19 cellular contexts compared by ENCODE assay signal in the genomic region with DNA sequence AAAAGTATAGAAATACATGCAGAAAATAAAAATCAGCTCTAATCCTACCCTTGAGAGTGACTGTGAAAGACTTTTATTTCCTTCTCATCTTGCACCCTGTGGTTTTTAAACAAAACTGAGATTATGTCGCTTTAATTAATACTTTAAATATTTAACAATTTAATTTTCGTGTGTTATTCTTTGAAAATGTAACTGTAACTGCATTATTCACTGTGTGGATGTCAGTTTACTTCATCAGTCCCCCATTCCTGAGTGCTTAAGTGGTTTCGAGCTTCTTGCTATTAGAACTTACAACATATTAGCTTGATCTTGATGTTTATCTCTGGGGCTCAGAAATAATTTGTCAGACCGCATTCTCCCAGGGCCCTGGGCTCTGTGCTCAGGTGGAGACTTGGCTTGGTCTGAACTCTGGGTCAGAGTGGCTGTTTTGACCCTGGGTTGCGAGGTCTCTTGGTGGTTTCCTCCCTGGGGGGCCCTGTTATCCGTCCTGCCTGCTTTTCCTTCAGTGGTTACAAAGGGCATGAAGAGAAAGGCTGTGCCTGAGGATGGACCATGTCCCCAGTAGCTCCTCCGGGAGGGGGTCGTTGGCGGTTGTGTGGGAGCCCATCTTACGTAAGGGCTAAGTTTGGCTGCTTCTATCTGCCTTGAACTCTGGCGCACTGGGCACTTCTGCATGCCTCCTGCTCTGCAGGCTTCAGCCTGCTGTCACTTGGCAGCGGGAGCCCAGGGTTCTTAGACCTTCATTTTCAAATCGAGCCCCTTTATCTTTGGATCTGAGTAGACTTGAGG. TPM values are rescaled to one million over a fixed set of nuclear protein-coding genes. Genes with fewer than 3 reads are reported as not detected.
DNase-seq lines count a peak whose midpoint lies in the region; ATAC-seq, FAIRE-seq and TF ChIP-seq lines count a peak whose summit lies in the region.
"Had no signal": no experiment of that assay in that cellular context is flagged by ENCODE, and none has a peak within 500 bp of the region (broad histone marks: within the 10 kb centered on the region; RNA-seq: fewer than 3 reads in every experiment).

No MANE protein-coding gene starts in this region.

- H3K4me1 ChIP-seq in ascending aorta (peaks cover 21 to 48% of the 10 kb centered on the region in 2 donors), kidney (ENCODE audit: control insufficient read depth in 1 of 2, insufficient read depth in 1 of 2, low read depth in 1 of 2, low read length in 2 of 2) (peaks cover 23 to 29% of the 10 kb centered on the region in 2 donors), tibial artery (peaks cover 0 to 69% (median 53%) of the 10 kb centered on the region in 4 donors)

- H3K9me3 Mint-ChIP-seq in activated T-cell treated with anti-CD3 and anti-CD28 coated beads, Interleukin-2, amount 50 U/mL, for 72 hours, result no peaks in the 10 kb centered on the region
- no peaks in the 10 kb centered on the region for H3K9me3 Mint-ChIP-seq in activated T-cell treated with anti-CD3 and anti-CD28 coated beads, Interleukin-2, amount 50 U/mL, for 4 hours
- H3K9me3 Mint-ChIP-seq in natural killer cell treated with Interleukin-12 subunit alpha and Interleukin-12 subunit beta and Interleukin-15 and Interleukin-18, amount 100 ng/mL, for 72 hours, result no peaks in the 10 kb centered on the region
- H3K9me3 Mint-ChIP-seq: memory B cell; stimulated activated naive CD8-positive, alpha-beta T cell treated with anti-CD3 and anti-CD28 coated beads, Interleukin-15, amount 100 ng/mL, for 72 hours had no signal

- TF ChIP-seq CTCF in ascending aorta (IDR thresholded peaks at IDR 0.05) (no peak), kidney (IDR thresholded peaks at IDR 0.05; ENCODE audit: borderline replicate concordance, extremely low read depth, insufficient read depth) (no peak), tibial artery (IDR thresholded peaks at IDR 0.05) (no peak)

- H3K9me3 ChIP-seq in ascending aorta (no peaks in the 10 kb centered on the region), kidney (ENCODE audit: control insufficient read depth in 1 of 2, low read length in 2 of 2) (no peaks in the 10 kb centered on the region), tibial artery (no peaks in the 10 kb centered on the region)
- H3K9me3 ChIP-seq: body of pancreas, spleen had no signal

- peaks cover 31 to 56% of the 10 kb centered on the region in 2 donors for H3K36me3 ChIP-seq in ascending aorta
- peaks cover 5 to 20% of the 10 kb centered on the region in 2 donors for H3K36me3 ChIP-seq in kidney (ENCODE audit: control insufficient read depth in 1 of 2, insufficient read depth in 2 of 2, low read length in 2 of 2)
- H3K36me3 ChIP-seq in tibial artery, result peaks cover 38 to 69% (median 41%) of the 10 kb centered on the region in 3 donors

- peak overlapping the region; percentile 63 for H3K27ac Mint-ChIP-seq in activated T-cell treated with anti-CD3 and anti-CD28 coated beads, Interleukin-2, amount 50 U/mL, for 72 hours
- H3K27ac Mint-ChIP-seq in natural killer cell treated with Interleukin-12 subunit alpha and Interleukin-12 subunit beta and Interleukin-15 and Interleukin-18, amount 100 ng/mL, for 72 hours, result no peak overlapping the region
- H3K27ac Mint-ChIP-seq: memory B cell had no signal

- H3K27ac ChIP-seq in ascending aorta (peak overlapping the region; percentile 90 to 91), kidney (ENCODE audit: low read depth in 2 of 2, low read length in 2 of 2) (peak overlapping the region in 1 of 2 donors; percentile 48), tibial artery (peak overlapping the region; percentile 81 to 90)
- H3K27ac ChIP-seq: body of pancreas, spleen, VCaP had no signal

- H3K27me3 Mint-ChIP-seq in activated T-cell treated with anti-CD3 and anti-CD28 coated beads, Interleukin-2, amount 50 U/mL, for 72 hours (ENCODE audit: low read depth), result no peaks in the 10 kb centered on the region
- H3K27me3 Mint-ChIP-seq in activated T-cell treated with anti-CD3 and anti-CD28 coated beads, Interleukin-2, amount 50 U/mL, for 4 hours (ENCODE audit: low read depth), result no peaks in the 10 kb centered on the region
- H3K27me3 Mint-ChIP-seq in natural killer cell treated with Interleukin-12 subunit alpha and Interleukin-12 subunit beta and Interleukin-15 and Interleukin-18, amount 100 ng/mL, for 72 hours, result no peaks in the 10 kb centered on the region
- H3K27me3 Mint-ChIP-seq: memory B cell; stimulated activated naive CD8-positive, alpha-beta T cell treated with anti-CD3 and anti-CD28 coated beads, Interleukin-15, amount 100 ng/mL, for 72 hours had no signal

- H3K36me3 Mint-ChIP-seq in activated T-cell treated with anti-CD3 and anti-CD28 coated beads, Interleukin-2, amount 50 U/mL, for 72 hours (ENCODE audit: insufficient read depth in 2 of 2), result peaks cover 0 to 2% of the 10 kb centered on the region in 2 donors
- peaks cover 16% of the 10 kb centered on the region for H3K36me3 Mint-ChIP-seq in activated T-cell treated with anti-CD3 and anti-CD28 coated beads, Interleukin-2, amount 50 U/mL, for 4 hours (ENCODE audit: insufficient read depth)
- H3K36me3 Mint-ChIP-seq in natural killer cell treated with Interleukin-12 subunit alpha and Interleukin-12 subunit beta and Interleukin-15 and Interleukin-18, amount 100 ng/mL, for 72 hours, result no peaks in the 10 kb centered on the region

- H3K27me3 ChIP-seq in ascending aorta (no peaks in the 10 kb centered on the region), tibial artery (no peaks in the 10 kb centered on the region)
- H3K27me3 ChIP-seq: body of pancreas, spleen had no signal

- no peak overlapping the region for H3K4me3 Mint-ChIP-seq in activated T-cell treated with anti-CD3 and anti-CD28 coated beads, Interleukin-2, amount 50 U/mL, for 72 hours
- H3K4me3 Mint-ChIP-seq in activated T-cell treated with anti-CD3 and anti-CD28 coated beads, Interleukin-2, amount 50 U/mL, for 4 hours, result no peak overlapping the region
- no peak overlapping the region for H3K4me3 Mint-ChIP-seq in natural killer cell treated with Interleukin-12 subunit alpha and Interleukin-12 subunit beta and Interleukin-15 and Interleukin-18, amount 100 ng/mL, for 72 hours
- H3K4me3 Mint-ChIP-seq: memory B cell; stimulated activated naive CD8-positive, alpha-beta T cell treated with anti-CD3 and anti-CD28 coated beads, Interleukin-15, amount 100 ng/mL, for 72 hours had no signal

- no peak for DNase-seq in activated T-cell treated with anti-CD3 and anti-CD28 coated beads, Interleukin-2, amount 50 U/mL, for 72 hours
- no peak for DNase-seq in activated T-cell treated with anti-CD3 and anti-CD28 coated beads, Interleukin-2, amount 50 U/mL, for 4 hours
- no peak for DNase-seq in ascending aorta (ENCODE audit: low spot score in 2 of 2)
- DNase-seq in kidney, result peak; percentile 29
- DNase-seq in tibial artery, result no peak
- DNase-seq in stimulated activated CD4-positive, alpha-beta T cell treated with anti-CD3 and anti-CD28 coated beads, Interleukin-2, amount 100 ng/mL, for 24 hours, result no peak
- DNase-seq in natural killer cell treated with Interleukin-12 subunit alpha and Interleukin-12 subunit beta and Interleukin-15 and Interleukin-18, amount 100 ng/mL, for 72 hours (ENCODE audit: low spot score), result no peak
- DNase-seq: activated gamma-delta T cell treated with Interleukin-2 at 50 U/mL for 16 hours; effector CD4-positive, alpha-beta T cell; Karpas-422; NCI-H524 treated with DMSO at 0.1 percent for 48 hours; occipital lobe; spleen; stimulated activated naive CD8-positive, alpha-beta T cell treated with anti-CD3 and anti-CD28 coated beads, Interleukin-15, amount 100 ng/mL, for 72 hours had no signal

- intact Hi-C loops in ascending aorta (cut with DNase I) (loop anchor here (5.0 kb wide), 1 partner anchor 78 kb away; no protein-coding TSS in a partner anchor), kidney (cut with DNase I) (no loop called here), tibial artery (cut with DNase I; ENCODE audit: low total_unique reads) (loop anchor here (10.0 kb wide), 1 partner anchor 276 kb away; a partner anchor contains a TSS)

- no peak for FAIRE-seq in kidney (lab: Jason Lieb, UNC)
- FAIRE-seq: GM12892 had no signal

- ATAC-seq in activated T-cell treated with anti-CD3 and anti-CD28 coated beads, Interleukin-2, amount 50 U/mL, for 72 hours (replicated peaks in 1 of 2), result no peak
- ATAC-seq in activated T-cell treated with anti-CD3 and anti-CD28 coated beads, Interleukin-2, amount 50 U/mL, for 4 hours, result no peak
- no peak for ATAC-seq in GM21529 (IDR thresholded peaks at IDR 0.05; ENCODE audit: unreplicated experiment)
- no peak for ATAC-seq in natural killer cell treated with Interleukin-12 subunit alpha and Interleukin-12 subunit beta and Interleukin-15 and Interleukin-18, amount 100 ng/mL, for 72 hours
- ATAC-seq: stimulated activated naive CD8-positive, alpha-beta T cell treated with anti-CD3 and anti-CD28 coated beads, Interleukin-15, amount 100 ng/mL, for 72 hours had no signal

- H3K9ac ChIP-seq in kidney (ENCODE audit: low read length in 2 of 2), result peak overlapping the region in 1 of 2 donors; percentile 7

- no peaks in the 10 kb centered on the region for H3K4me1 Mint-ChIP-seq in activated T-cell treated with anti-CD3 and anti-CD28 coated beads, Interleukin-2, amount 50 U/mL, for 72 hours (ENCODE audit: low read depth)
- no peaks in the 10 kb centered on the region for H3K4me1 Mint-ChIP-seq in activated T-cell treated with anti-CD3 and anti-CD28 coated beads, Interleukin-2, amount 50 U/mL, for 4 hours (ENCODE audit: low read depth)
- H3K4me1 Mint-ChIP-seq in natural killer cell treated with Interleukin-12 subunit alpha and Interleukin-12 subunit beta and Interleukin-15 and Interleukin-18, amount 100 ng/mL, for 72 hours (ENCODE audit: low read depth in 2 of 2), result no peaks in the 10 kb centered on the region
- H3K4me1 Mint-ChIP-seq: stimulated activated naive CD8-positive, alpha-beta T cell treated with anti-CD3 and anti-CD28 coated beads, Interleukin-15, amount 100 ng/mL, for 72 hours had no signal

- no peak overlapping the region for H3K4me3 ChIP-seq in ascending aorta
- no peak overlapping the region for H3K4me3 ChIP-seq in kidney (ENCODE audit: low read length in 2 of 2)
- H3K4me3 ChIP-seq in tibial artery, result no peak overlapping the region
- H3K4me3 ChIP-seq: body of pancreas, spleen had no signal

RNA-seq across cellular contexts. Expression of a gene that starts 25.7 kb away (rescaled TPM):
- total RNA-seq in activated T-cell treated with anti-CD3 and anti-CD28 coated beads, Interleukin-2, amount 50 U/mL, for 72 hours, result 10 to 100 TPM; 19.6 to 23.1 TPM
- 10 to 100 TPM; 59.6 to 64.3 (median 60.2) TPM for total RNA-seq in activated T-cell treated with anti-CD3 and anti-CD28 coated beads, Interleukin-2, amount 50 U/mL, for 4 hours
- total RNA-seq in ascending aorta, result 127 TPM
- total RNA-seq in kidney, result 46.8 TPM
- 24.6 TPM for polyA plus RNA-seq in kidney (ENCODE audit: insufficient read depth, low read depth, low replicate concordance)
- 10 to 100 TPM; 25.3 to 69.9 TPM for total RNA-seq in natural killer cell treated with Interleukin-12 subunit alpha and Interleukin-12 subunit beta and Interleukin-15 and Interleukin-18, amount 100 ng/mL, for 72 hours
